In the genomic region with DNA sequence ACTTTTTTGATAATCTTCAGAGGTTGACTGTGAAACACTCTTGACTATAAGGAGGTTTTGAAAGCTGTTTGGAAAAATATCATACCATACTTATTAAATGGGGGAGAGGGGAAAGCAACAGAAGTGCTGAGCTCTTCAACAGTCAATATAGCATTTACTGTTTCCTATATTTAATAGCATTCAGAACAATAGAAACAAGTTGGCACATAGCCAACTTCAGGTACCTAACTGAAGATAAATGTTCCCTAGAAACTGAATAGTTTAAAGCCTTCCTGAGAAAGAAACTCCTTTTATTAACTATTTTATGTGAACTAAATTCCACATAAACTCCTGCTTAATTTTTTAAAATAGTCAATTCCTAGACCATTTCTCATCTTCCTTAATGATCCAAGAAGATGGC, we compare ENCODE assay signal across 13 cellular contexts. TPM values are rescaled to one million over a fixed set of nuclear protein-coding genes. Genes with fewer than 3 reads are reported as not detected.
DNase-seq lines count a peak whose midpoint lies in the region.
"Had no signal": no experiment of that assay in that cellular context is flagged by ENCODE, and none has a peak within 500 bp of the region (broad histone marks: within the 10 kb centered on the region; RNA-seq: fewer than 3 reads in every experiment).

No MANE protein-coding gene starts in this region.

- in situ Hi-C loops in G401 (cut with HindIII; ENCODE audit: low sequenced_read_pairs): no loop called here

- DNase-seq in NCI-H2227 (lab: John Stamatoyannopoulos, UW; ENCODE audit: unreplicated experiment) (peak; percentile 1), NCI-H2227 treated with DMSO at 0.1 percent for 48 hours (lab: John Stamatoyannopoulos, UW) (no peak), NCI-H1417 treated with DMSO at 0.1 percent for 48 hours (lab: John Stamatoyannopoulos, UW) (peak; percentile 14), dermis blood vessel endothelial cell (peak; percentile 48), kidney tubule cell (ENCODE audit: low spot score) (no peak), G401 (ENCODE audit: low spot score) (no peak)
- DNase-seq: Caco-2, Kasumi-1, NCI-H187 treated with DMSO at 0.1 percent for 48 hours, NCI-H526 treated with DMSO at 0.1 percent for 48 hours had no signal

RNA-seq across cellular contexts. Expression of a gene that starts 26.3 kb away (rescaled TPM):
- total RNA-seq in dermis blood vessel endothelial cell: 13.4 and 16.5 TPM in 2 replicates
- 18.0 and 24.5 TPM in 2 replicates for total RNA-seq in G401 (2014; rRNA removed; shearing (Covaris generic))

RNA-seq across cellular contexts. Expression of a gene that starts 26.6 kb away (rescaled TPM):
- total RNA-seq in dermis blood vessel endothelial cell: 18.7 and 25.3 TPM in 2 replicates
- total RNA-seq in G401 (2014; rRNA removed; shearing (Covaris generic)): 6.6 and 7.7 TPM in 2 replicates

RNA-seq across cellular contexts. Expression of a gene that starts 27.7 kb away (rescaled TPM):
- 52.1 and 67.9 TPM in 2 replicates for total RNA-seq in dermis blood vessel endothelial cell
- 46.5 and 53.3 TPM in 2 replicates for total RNA-seq in G401 (2014; rRNA removed; shearing (Covaris generic))

RNA-seq across cellular contexts. Expression of a gene that starts 27.8 kb away (rescaled TPM):
- total RNA-seq in dermis blood vessel endothelial cell: 25.0 and 33.6 TPM in 2 replicates
- 51.8 and 52.9 TPM in 2 replicates for total RNA-seq in G401 (2014; rRNA removed; shearing (Covaris generic))

RNA-seq across cellular contexts. Expression of a gene that starts 55.5 kb away (rescaled TPM):
- total RNA-seq in dermis blood vessel endothelial cell: not detected in 2 replicates
- not detected in 2 replicates for total RNA-seq in G401 (2014; rRNA removed; shearing (Covaris generic))
- total RNA-seq: A673; Right ventricle myocardium inferior; T-helper 1 cell treated with Interleukin-12 subunit alpha and Interleukin-12 subunit beta and Interleukin-4 antibody, amounts not matched to agents 30 ng/mL and 1 ng/mL, for 36 hours had no signal

Comparison
In these comparisons a context has a peak if more than half of its experiments do, and no peak if none do; other contexts are left out.
1. DNase-seq: peak in NCI-H2227 (single experiment), NCI-H1417 treated with DMSO at 0.1 percent for 48 hours (single experiment) and dermis blood vessel endothelial cell (single experiment); none in NCI-H2227 treated with DMSO at 0.1 percent for 48 hours (single experiment), kidney tubule cell (single experiment) and G401 (single experiment).